14 cellular contexts compared by ENCODE assay signal in the genomic region with DNA sequence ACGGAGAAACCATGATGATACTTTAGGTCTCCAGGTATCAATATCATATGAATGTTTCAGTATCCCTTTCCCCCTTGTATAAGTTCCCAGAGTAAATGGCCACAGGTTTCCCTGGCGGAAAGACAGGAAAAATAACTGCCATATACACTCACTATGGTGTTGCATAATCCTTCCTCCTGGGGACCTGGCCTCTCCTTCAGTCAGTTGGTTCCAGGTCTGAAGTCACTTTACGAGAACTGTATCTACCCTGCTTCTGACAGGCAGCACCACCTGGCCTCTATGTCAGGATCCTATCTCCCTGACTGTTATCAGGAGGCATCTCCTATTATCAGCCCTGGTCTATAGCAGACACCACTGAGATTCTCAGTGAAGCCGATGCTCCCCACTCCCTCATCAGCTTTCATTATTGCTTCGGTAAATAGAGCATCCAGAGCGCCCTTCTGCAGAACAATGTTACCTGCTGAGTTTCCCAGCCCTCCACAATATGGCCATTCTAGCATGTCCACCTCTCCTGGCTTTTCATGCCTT. TPM values are rescaled to one million over a fixed set of nuclear protein-coding genes. Genes with fewer than 3 reads are reported as not detected.
DNase-seq lines count a peak whose midpoint lies in the region; ATAC-seq, FAIRE-seq and TF ChIP-seq lines count a peak whose summit lies in the region.
"Had no signal": no experiment of that assay in that cellular context is flagged by ENCODE, and none has a peak within 500 bp of the region (broad histone marks: within the 10 kb centered on the region; RNA-seq: fewer than 3 reads in every experiment).

No MANE protein-coding gene starts in this region.

- no peak overlapping the region for H4K91ac ChIP-seq in IMR-90 (ENCODE audit: insufficient read depth, low read depth, low read length)

- H3K23ac ChIP-seq in IMR-90 (ENCODE audit: low read depth, low read length), result no peak overlapping the region

- H2BK5ac ChIP-seq in IMR-90 (ENCODE audit: low read depth, low read length, poor library complexity, severe bottlenecking), result no peak overlapping the region

- no peak overlapping the region for H3K56ac ChIP-seq in IMR-90 (ENCODE audit: extremely low read depth, insufficient read depth, low read length)

- 90% methylated on average over 3 of the region's 6 CpGs; no CpG with 5 or more reads in 1 of the 2 experiments for WGBS in IMR-90 (ENCODE audit: extremely low coverage in 2 of 2, insufficient read length in 1 of 2), 2 experiments
- WGBS in K562 (ENCODE audit: insufficient coverage, low coverage, missing lambda C conversion rate), result 67% methylated on average over 6 of the region's 6 CpGs

- H3K27ac ChIP-seq in IMR-90 (ENCODE audit: insufficient read depth, low read length), result no peak overlapping the region
- no peak overlapping the region for H3K27ac ChIP-seq in K562 (ENCODE audit: extremely low read depth, low read depth, low read length)
- no peak overlapping the region for H3K27ac ChIP-seq in left lung
- H3K27ac ChIP-seq: A549, C4-2B, HL-60 had no signal

- POLR2A ChIA-PET in IMR-90 (lab: Charles Lee; ENCODE audit: unreplicated experiment) (no interaction called here), K562 (lab: Yijun Ruan, JAX) (interaction anchor here (0.8 to 1.5 kb wide), 2 partner anchors 23 to 250 kb away, joined by 3 to 5 read pairs; a partner anchor contains a TSS)
- POLR2A ChIA-PET in activated CD4-positive, alpha-beta memory T cell treated with anti-CD3 and anti-CD28 coated beads, Interleukin-2, amount 10 ng/mL, durations not matched to agents 7 days and 5 days (lab: Charles Lee), result interaction anchor here (0.6 to 1.6 kb wide), 6 partner anchors 13 to 537 kb away, joined by 3 to 7 read pairs (median 3); a partner anchor contains a TSS

- H4K20me1 ChIP-seq in IMR-90 (ENCODE audit: insufficient read depth, low read length) (peaks cover 11% of the 10 kb centered on the region), K562 (replicated peaks; ENCODE audit: control insufficient read depth, insufficient read depth, low read length) (peaks cover 7% of the 10 kb centered on the region; the same call in 1 of the 2 replicates)

- H3K4me1 ChIP-seq in IMR-90 (ENCODE audit: control insufficient read depth, insufficient read depth, low read length) (peaks cover 3% of the 10 kb centered on the region; the same call in 1 of the 2 replicates), K562 (replicated peaks in 1 of 2; ENCODE audit: control insufficient read depth in 2 of 2, insufficient read depth in 2 of 2, low read length in 2 of 2) (no peaks in the 10 kb centered on the region; a peak in 1 of 5 replicates), left lung (peaks cover 0 to 5% of the 10 kb centered on the region in 2 donors)
- H3K4me1 ChIP-seq: BE2C had no signal

- TF ChIP-seq POLR2A in IMR-90 (IDR thresholded peaks at IDR 0.05; ENCODE audit: low read depth, low read length) (no peak), K562 (conservative IDR thresholded peaks at IDR 0.05) (no peak)

- CTCF ChIA-PET in IMR-90 (lab: Yijun Ruan, JAX), result interaction anchor here (0.6 to 2.6 kb wide), 9 partner anchors 10 to 247 kb away, joined by 3 to 11 read pairs (median 3); no protein-coding TSS in a partner anchor
- CTCF ChIA-PET in K562 (lab: Yijun Ruan, JAX; ENCODE audit: low intra/inter-chr PET ratio), result interaction anchor here (0.5 to 2.8 kb wide), 4 partner anchors 199 to 249 kb away, joined by 3 to 25 read pairs (median 11); a partner anchor contains a TSS
- CTCF ChIA-PET in activated CD4-positive, alpha-beta memory T cell treated with anti-CD3 and anti-CD28 coated beads, Interleukin-2, amount 10 ng/mL, durations not matched to agents 7 days and 5 days (lab: Charles Lee), result interaction anchor here (0.6 to 2.7 kb wide), 31 partner anchors 10 to 759 kb away, joined by 3 to 25 read pairs (median 5); a partner anchor contains a TSS

- BruUV-seq in IMR-90 (replicated peaks; lab: Mats Ljungman, UMichigan) (no TSS peak), K562 (replicated peaks; lab: Mats Ljungman, UMichigan) (no TSS peak)

- intact Hi-C loops in IMR-90 (cut with micrococcal nuclease) (no loop called here), K562 (cut with micrococcal nuclease) (no loop called here), left lung (cut with DNase I) (no loop called here)

- H3K36me3 Mint-ChIP-seq in activated CD4-positive, alpha-beta memory T cell treated with anti-CD3 and anti-CD28 coated beads, Interleukin-2, amount 10 ng/mL, durations not matched to agents 7 days and 5 days (ENCODE audit: low read depth), result peaks cover 8% of the 10 kb centered on the region

- H3K4me3 ChIP-seq in IMR-90 (ENCODE audit: insufficient read depth, low read depth, low read length) (no peak overlapping the region), K562 (no peak overlapping the region), left lung (no peak overlapping the region)
- H3K4me3 ChIP-seq: A549 had no signal

- H3K9me3 ChIP-seq in IMR-90 (ENCODE audit: control insufficient read depth, insufficient read depth, low read length) (no peaks in the 10 kb centered on the region), K562 (replicated peaks; ENCODE audit: control insufficient read depth, insufficient read depth, low read depth, low read length) (no peaks in the 10 kb centered on the region), left lung (no peaks in the 10 kb centered on the region)
- H3K9me3 ChIP-seq: A549, BE2C had no signal

- no peak overlapping the region for H3K4me3 Mint-ChIP-seq in activated CD4-positive, alpha-beta memory T cell treated with anti-CD3 and anti-CD28 coated beads, Interleukin-2, amount 10 ng/mL, durations not matched to agents 7 days and 5 days
- H3K4me3 Mint-ChIP-seq: CD4-positive, alpha-beta memory T cell; HFFc6 had no signal

- no peaks in the 10 kb centered on the region for H3K79me1 ChIP-seq in IMR-90 (ENCODE audit: low read depth in 1 of 2, low read length in 2 of 2)

- no peak for TF ChIP-seq EP300 in K562 (IDR thresholded peaks at IDR 0.05; ENCODE audit: low read length)

- no peak for TF ChIP-seq CTCF in IMR-90 (conservative IDR thresholded peaks at IDR 0.05; ENCODE audit: low read depth, low read length)
- TF ChIP-seq CTCF in K562 (IDR thresholded peaks at IDR 0.05 in 2 of 3, conservative IDR thresholded peaks at IDR 0.05 in 1 of 3; ENCODE audit: insufficient read depth in 2 of 3, low read depth in 1 of 3, low read length in 3 of 3), result no peak
- TF ChIP-seq CTCF in left lung (IDR thresholded peaks at IDR 0.05), result no peak

- dilution Hi-C loops in IMR-90 (cut with HindIII; ENCODE audit: low sequenced_read_pairs, unreplicated experiment), result no loop called here

- H2BK15ac ChIP-seq in IMR-90 (ENCODE audit: low read depth, low read length), result no peak overlapping the region

- no peaks in the 10 kb centered on the region for H3K79me2 ChIP-seq in K562 (ENCODE audit: control insufficient read depth, insufficient read depth, low read length)

- H3K36me3 ChIP-seq in IMR-90 (ENCODE audit: control insufficient read depth, insufficient read depth, low read length), result peaks cover 2% of the 10 kb centered on the region; the same call in 1 of the 2 replicates
- H3K36me3 ChIP-seq in K562 (ENCODE audit: control insufficient read depth, insufficient read depth, low read length), result peaks cover 10% of the 10 kb centered on the region; the same call in 1 of the 3 replicates
- H3K36me3 ChIP-seq in left lung, result peaks cover 0 to 15% of the 10 kb centered on the region in 2 donors

- no peak overlapping the region for H3K14ac ChIP-seq in IMR-90 (replicated peaks; ENCODE audit: low read depth, low read length)

- no peaks in the 10 kb centered on the region for H3K27me3 Mint-ChIP-seq in activated CD4-positive, alpha-beta memory T cell treated with anti-CD3 and anti-CD28 coated beads, Interleukin-2, amount 10 ng/mL, durations not matched to agents 7 days and 5 days
- H3K27me3 Mint-ChIP-seq: CD4-positive, alpha-beta memory T cell had no signal

- no peak for TF ChIP-seq RAD21 in IMR-90 (IDR thresholded peaks at IDR 0.05; ENCODE audit: low read length)
- no peak for TF ChIP-seq RAD21 in K562 (CRISPR knock-in tag; conservative IDR thresholded peaks at IDR 0.05 in 1 of 2, IDR thresholded peaks at IDR 0.05 in 1 of 2)

- H3K9ac ChIP-seq in IMR-90 (ENCODE audit: low read depth, low read length) (no peak overlapping the region), K562 (ENCODE audit: insufficient read depth in 1 of 2, low read depth in 2 of 2, low read length in 2 of 2) (no peak overlapping the region)

- DNase-seq in IMR-90 (no peak), NCI-H146 (lab: John Stamatoyannopoulos, UW) (peak; percentile 68), K562 (ENCODE audit: extremely low read depth in 1 of 4, low spot score in 3 of 4) (no peak), left lung (no peak), NCI-H2227 (lab: John Stamatoyannopoulos, UW; ENCODE audit: unreplicated experiment) (no peak), NCI-H187 treated with DMSO at 0.1 percent for 48 hours (lab: John Stamatoyannopoulos, UW) (no peak)
- DNase-seq in activated CD4-positive, alpha-beta memory T cell treated with anti-CD3 and anti-CD28 coated beads, Interleukin-2, amount 10 ng/mL, durations not matched to agents 7 days and 5 days, result no peak

- H3K4me1 Mint-ChIP-seq in activated CD4-positive, alpha-beta memory T cell treated with anti-CD3 and anti-CD28 coated beads, Interleukin-2, amount 10 ng/mL, durations not matched to agents 7 days and 5 days, result peaks cover 16% of the 10 kb centered on the region

- no peak overlapping the region for H2AK5ac ChIP-seq in IMR-90 (ENCODE audit: low read depth, low read length)

- no peak overlapping the region for H2BK120ac ChIP-seq in IMR-90 (ENCODE audit: low read depth, low read length)

- H3K18ac ChIP-seq in IMR-90 (ENCODE audit: low read depth, low read length), result no peak overlapping the region

- H3K9me1 ChIP-seq in IMR-90 (ENCODE audit: insufficient read depth, low read length) (no peaks in the 10 kb centered on the region), K562 (ENCODE audit: control insufficient read depth, insufficient read depth, low read length) (no peaks in the 10 kb centered on the region)

- H2AK9ac ChIP-seq in IMR-90 (replicated peaks; ENCODE audit: low read depth, low read length, poor library complexity), result no peak overlapping the region

- ATAC-seq in IMR-90 (ENCODE audit: low read depth) (no peak), K562 (no peak), left lung (peak; percentile 15), HG03442 (IDR thresholded peaks at IDR 0.05; ENCODE audit: unreplicated experiment) (no peak)

- in situ Hi-C loops in IMR-90 (cut with MboI; ENCODE audit: low sequenced_read_pairs), result no loop called here
- in situ Hi-C loops in K562 (cut with MboI), result no loop called here

- H3K9me3 Mint-ChIP-seq in activated CD4-positive, alpha-beta memory T cell treated with anti-CD3 and anti-CD28 coated beads, Interleukin-2, amount 10 ng/mL, durations not matched to agents 7 days and 5 days, result no peaks in the 10 kb centered on the region
- H3K9me3 Mint-ChIP-seq: CD4-positive, alpha-beta memory T cell; HFFc6 had no signal

- H4K5ac ChIP-seq in IMR-90 (ENCODE audit: low read depth, low read length), result no peak overlapping the region

- H3K27ac Mint-ChIP-seq in activated CD4-positive, alpha-beta memory T cell treated with anti-CD3 and anti-CD28 coated beads, Interleukin-2, amount 10 ng/mL, durations not matched to agents 7 days and 5 days, result no peak overlapping the region
- H3K27ac Mint-ChIP-seq: HFFc6 had no signal

- H3K27me3 ChIP-seq in IMR-90 (ENCODE audit: control insufficient read depth, insufficient read depth, low read length) (peaks cover 2% of the 10 kb centered on the region; the same call in 1 of the 2 replicates), K562 (ENCODE audit: control insufficient read depth in 2 of 2, insufficient read depth in 2 of 2, low read length in 2 of 2) (peaks cover 0 to 9% of the 10 kb centered on the region in 2 experiments; a peak in 3 of 5 replicates), left lung (no peaks in the 10 kb centered on the region)
- H3K27me3 ChIP-seq: BE2C had no signal

- no peak overlapping the region for H2BK20ac ChIP-seq in IMR-90 (ENCODE audit: low read depth, low read length)

- no peak overlapping the region for H3K4me2 ChIP-seq in IMR-90 (ENCODE audit: low read depth, low read length)
- no peak overlapping the region for H3K4me2 ChIP-seq in K562 (ENCODE audit: insufficient read depth, low read length)
- H3K4me2 ChIP-seq: A549 had no signal

- H3K4ac ChIP-seq in IMR-90 (ENCODE audit: low read depth, low read length), result no peak overlapping the region

- H4K8ac ChIP-seq in IMR-90 (ENCODE audit: low read depth in 2 of 2, low read length in 2 of 2), result no peak overlapping the region

- no peak for FAIRE-seq in K562 (lab: Jason Lieb, UNC)
- FAIRE-seq: A549 had no signal

- H2AFZ ChIP-seq in IMR-90 (replicated peaks; ENCODE audit: low read length, poor library complexity) (peak overlapping the region; percentile 15), K562 (ENCODE audit: low read depth, low read length) (no peak overlapping the region)

RNA-seq across cellular contexts. Expression of a gene that starts 22.6 kb away (rescaled TPM):
- 4.3 and 6.9 TPM in 2 replicates for total RNA-seq in IMR-90 (2012; rRNA removed)
- 3.6 and 4.8 TPM in 2 replicates for polyA plus RNA-seq in IMR-90 (2012; rRNA removed)
- 3.0 and 5.8 TPM in 2 replicates for polyA plus RNA-seq in IMR-90 (2012; cell fraction: cytosol; rRNA removed)
- 9.9 and 13.2 TPM in 2 replicates for polyA plus RNA-seq in IMR-90 (2012; cell fraction: nucleus; rRNA removed; ENCODE audit: low replicate concordance)
- total RNA-seq in K562 (2011; cell fraction: chromatin; rRNA removed; ENCODE audit: low replicate concordance), result 10.9 and 54.8 TPM in 2 replicates
- 8.7 and 12.0 TPM in 2 replicates for total RNA-seq in K562 (2011; cell fraction: nucleolus; rRNA removed)
- total RNA-seq in K562 (2011; cell fraction: nucleoplasm; rRNA removed), result 17.7 and 23.4 TPM in 2 replicates
- total RNA-seq in K562 (2014; rRNA removed), result 14.9 and 15.8 TPM in 2 replicates
- total RNA-seq in K562 (2014; rRNA removed; fragmentation: Illumina TruSeq; extraction: Trizol), result 25.7 and 29.2 TPM in 2 replicates
- total RNA-seq in K562 (2015; rRNA removed; fragmentation: Illumina TruSeq; extraction: Trizol), result 20.1 and 22.3 TPM in 2 replicates
- total RNA-seq in K562 (2021), result 19.8 and 20.0 TPM in 2 replicates
- polyA plus RNA-seq in K562 (2011; rRNA removed), result 15.3 and 21.5 TPM in 2 replicates
- 6.7 and 9.4 TPM in 2 replicates for polyA plus RNA-seq in K562 (2011; cell fraction: cytosol; rRNA removed)
- polyA plus RNA-seq in K562 (2011; cell fraction: nucleus; rRNA removed), result 15.3 and 17.4 TPM in 2 replicates
- polyA plus RNA-seq in K562 (2012), result 15.3 and 16.2 TPM in 2 replicates
- 18.7 and 22.3 TPM in 2 replicates for polyA plus RNA-seq in K562 (2014; fragmentation: Illumina TruSeq; extraction: Trizol)
- 1 to 10 TPM; 8.9 to 9.6 TPM for polyA plus RNA-seq in K562 (2014; fragmentation: Nextera tagmentation; extraction: Ambion mirVana)
- 22.8 and 25.0 TPM in 2 replicates for polyA plus RNA-seq in K562 (2014; rRNA removed)
- polyA minus RNA-seq in K562 (2011; rRNA and poly(A)+ RNA removed), result 12.1 and 15.7 TPM in 2 replicates
- polyA minus RNA-seq in K562 (2011; cell fraction: cytosol; rRNA and poly(A)+ RNA removed), result 5.9 and 8.2 TPM in 2 replicates
- 8.5 and 14.3 TPM in 2 replicates for polyA minus RNA-seq in K562 (2011; cell fraction: nucleus; rRNA and poly(A)+ RNA removed)
- total RNA-seq in left lung, result 10 to 100 TPM in 1 of 2 donors, 1 to 10 TPM in 1; 9.7 to 13.3 TPM
- total RNA-seq in activated CD4-positive, alpha-beta memory T cell treated with anti-CD3 and anti-CD28 coated beads, Interleukin-2, amount 10 ng/mL, durations not matched to agents 7 days and 5 days, result 10 to 100 TPM; 27.1 to 27.4 TPM

RNA-seq across cellular contexts. Expression of a gene that starts 22.6 kb away (rescaled TPM):
- total RNA-seq in IMR-90 (2012; rRNA removed), result 0.72 and 1.1 TPM in 2 replicates
- polyA plus RNA-seq in IMR-90 (2012; rRNA removed), result 0.63 and 0.82 TPM in 2 replicates
- 0.03 and 0.63 TPM in 2 replicates for polyA plus RNA-seq in IMR-90 (2012; cell fraction: cytosol; rRNA removed)
- polyA plus RNA-seq in IMR-90 (2012; cell fraction: nucleus; rRNA removed; ENCODE audit: low replicate concordance), result 3.3 and 5.4 TPM in 2 replicates
- total RNA-seq in K562 (2011; cell fraction: chromatin; rRNA removed; ENCODE audit: low replicate concordance), result 3.2 and 4.6 TPM in 2 replicates
- total RNA-seq in K562 (2011; cell fraction: nucleolus; rRNA removed), result 0.33 and 0.39 TPM in 2 replicates
- total RNA-seq in K562 (2011; cell fraction: nucleoplasm; rRNA removed), result 0.37 and 1.5 TPM in 2 replicates
- 0.09 and 0.16 TPM in 2 replicates for total RNA-seq in K562 (2014; rRNA removed)
- total RNA-seq in K562 (2014; rRNA removed; fragmentation: Illumina TruSeq; extraction: Trizol), result 0.47 and 0.70 TPM in 2 replicates
- 0.72 and 0.91 TPM in 2 replicates for total RNA-seq in K562 (2015; rRNA removed; fragmentation: Illumina TruSeq; extraction: Trizol)
- 0.45 and 0.58 TPM in 2 replicates for total RNA-seq in K562 (2021)
- polyA plus RNA-seq in K562 (2011; rRNA removed), result 0.54 and 0.70 TPM in 2 replicates
- polyA plus RNA-seq in K562 (2011; cell fraction: cytosol; rRNA removed), result 0.12 and 0.25 TPM in 2 replicates
- polyA plus RNA-seq in K562 (2011; cell fraction: nucleus; rRNA removed), result 0.40 and 1.5 TPM in 2 replicates
- 0.33 and 1.5 TPM in 2 replicates for polyA plus RNA-seq in K562 (2012)
- 0.15 and 0.33 TPM in 2 replicates for polyA plus RNA-seq in K562 (2014; fragmentation: Illumina TruSeq; extraction: Trizol)
- under 1 TPM; 0.08 to 0.25 TPM for polyA plus RNA-seq in K562 (2014; fragmentation: Nextera tagmentation; extraction: Ambion mirVana)
- 0.32 and 0.46 TPM in 2 replicates for polyA plus RNA-seq in K562 (2014; rRNA removed)
- polyA minus RNA-seq in K562 (2011; rRNA and poly(A)+ RNA removed), result 1.2 and 2.1 TPM in 2 replicates
- polyA minus RNA-seq in K562 (2011; cell fraction: cytosol; rRNA and poly(A)+ RNA removed), result 0.73 TPM in 1 of 2 replicates, not detected in the other
- 0.40 and 0.56 TPM in 2 replicates for polyA minus RNA-seq in K562 (2011; cell fraction: nucleus; rRNA and poly(A)+ RNA removed)
- 1 to 10 TPM; 3.3 to 3.6 TPM for total RNA-seq in left lung
- total RNA-seq in activated CD4-positive, alpha-beta memory T cell treated with anti-CD3 and anti-CD28 coated beads, Interleukin-2, amount 10 ng/mL, durations not matched to agents 7 days and 5 days, result 1 to 10 TPM; 3.3 to 4.0 TPM

RNA-seq across cellular contexts. Expression of a gene that starts 42.6 kb away (rescaled TPM):
- total RNA-seq in IMR-90 (2012; rRNA removed), result 22.8 and 25.6 TPM in 2 replicates
- 54.4 and 63.6 TPM in 2 replicates for polyA plus RNA-seq in IMR-90 (2012; rRNA removed)
- 57.4 and 87.5 TPM in 2 replicates for polyA plus RNA-seq in IMR-90 (2012; cell fraction: cytosol; rRNA removed)
- polyA plus RNA-seq in IMR-90 (2012; cell fraction: nucleus; rRNA removed; ENCODE audit: low replicate concordance), result 81.6 and 159 TPM in 2 replicates
- 28.6 and 67.2 TPM in 2 replicates for total RNA-seq in K562 (2011; cell fraction: chromatin; rRNA removed; ENCODE audit: low replicate concordance)
- 27.8 and 29.2 TPM in 2 replicates for total RNA-seq in K562 (2011; cell fraction: nucleolus; rRNA removed)
- total RNA-seq in K562 (2011; cell fraction: nucleoplasm; rRNA removed), result 20.9 and 26.7 TPM in 2 replicates
- 8.8 and 11.2 TPM in 2 replicates for total RNA-seq in K562 (2014; rRNA removed)
- total RNA-seq in K562 (2014; rRNA removed; fragmentation: Illumina TruSeq; extraction: Trizol), result 1.3 and 1.7 TPM in 2 replicates
- total RNA-seq in K562 (2015; rRNA removed; fragmentation: Illumina TruSeq; extraction: Trizol), result 5.9 and 6.1 TPM in 2 replicates
- 13.5 and 14.0 TPM in 2 replicates for total RNA-seq in K562 (2021)
- 9.1 and 14.4 TPM in 2 replicates for polyA plus RNA-seq in K562 (2011; rRNA removed)
- polyA plus RNA-seq in K562 (2011; cell fraction: cytosol; rRNA removed), result 10.3 and 17.4 TPM in 2 replicates
- polyA plus RNA-seq in K562 (2011; cell fraction: nucleus; rRNA removed), result 49.5 and 56.9 TPM in 2 replicates
- polyA plus RNA-seq in K562 (2012), result 9.3 and 17.8 TPM in 2 replicates
- polyA plus RNA-seq in K562 (2014; fragmentation: Illumina TruSeq; extraction: Trizol), result 4.4 and 7.0 TPM in 2 replicates
- under 1 TPM; 0.06 to 0.29 TPM for polyA plus RNA-seq in K562 (2014; fragmentation: Nextera tagmentation; extraction: Ambion mirVana)
- polyA plus RNA-seq in K562 (2014; rRNA removed), result 8.9 and 10.2 TPM in 2 replicates
- polyA minus RNA-seq in K562 (2011; rRNA and poly(A)+ RNA removed), result 3.4 and 3.6 TPM in 2 replicates
- 4.6 and 8.3 TPM in 2 replicates for polyA minus RNA-seq in K562 (2011; cell fraction: cytosol; rRNA and poly(A)+ RNA removed)
- 13.1 and 22.0 TPM in 2 replicates for polyA minus RNA-seq in K562 (2011; cell fraction: nucleus; rRNA and poly(A)+ RNA removed)
- total RNA-seq in left lung, result 10 to 100 TPM; 52.4 to 84.6 TPM
- total RNA-seq in activated CD4-positive, alpha-beta memory T cell treated with anti-CD3 and anti-CD28 coated beads, Interleukin-2, amount 10 ng/mL, durations not matched to agents 7 days and 5 days, result 10 to 100 TPM; 26.9 to 29.6 TPM
